Comparison of ENCODE assay signal across 8 cellular contexts in the genomic region with DNA sequence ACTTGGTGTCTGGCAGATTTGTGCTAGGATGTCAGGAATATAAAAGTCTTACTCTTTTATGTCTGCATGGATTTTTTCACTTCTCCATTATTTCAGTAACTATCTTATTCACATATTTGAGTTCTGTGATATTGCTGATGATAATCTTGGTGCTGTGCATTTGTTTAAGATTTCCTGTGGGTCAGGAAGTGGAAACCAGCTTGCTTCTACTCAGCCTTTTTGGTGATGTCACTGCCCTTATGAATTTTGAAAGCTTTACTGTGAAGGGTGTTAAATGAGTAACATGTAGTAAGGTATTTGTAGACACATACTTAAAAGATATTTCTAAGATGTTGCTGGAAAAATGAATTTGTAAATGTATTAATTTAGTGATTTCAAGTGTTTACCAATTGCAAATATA.
DNase-seq lines count a peak whose midpoint lies in the region; ATAC-seq, FAIRE-seq and TF ChIP-seq lines count a peak whose summit lies in the region.

No MANE protein-coding gene starts in this region.

- H4K91ac ChIP-seq in mesenchymal stem cell (ENCODE audit: low read length) = no peak overlapping the region

- no peak overlapping the region for H2BK15ac ChIP-seq in mesenchymal stem cell (ENCODE audit: low read depth, poor library complexity, severe bottlenecking)

- DNase-seq in GM18507 (ENCODE audit: extremely low spot score, insufficient read length, low read depth) (no peak), endothelial cell of umbilical vein (ENCODE audit: low read depth, low spot score) (peak; percentile 25), NCI-H2029 treated with DMSO at 0.1 percent for 48 hours (lab: John Stamatoyannopoulos, UW) (no peak), mesenchymal stem cell (no peak), urothelium cell line (ENCODE audit: low spot score) (no peak)
- DNase-seq in activated CD4-positive, alpha-beta T cell treated with anti-CD3 and anti-CD28 coated beads for 4 hours = no peak

- H3K9ac ChIP-seq in endothelial cell of umbilical vein (replicated peaks; ENCODE audit: extremely low read depth, insufficient read depth, low read length) (no peak overlapping the region), mesenchymal stem cell (ENCODE audit: low read length) (no peak overlapping the region)

- TF ChIP-seq POLR2A in endothelial cell of umbilical vein (IDR thresholded peaks at IDR 0.05; ENCODE audit: low read depth, low read length) = no peak

- H4K8ac ChIP-seq in mesenchymal stem cell (ENCODE audit: low read length) = no peak overlapping the region

- H3K79me2 ChIP-seq in endothelial cell of umbilical vein (ENCODE audit: control insufficient read depth, insufficient read depth, low read length) = no peaks in the 10 kb centered on the region

- H3K36me3 ChIP-seq in endothelial cell of umbilical vein (ENCODE audit: control insufficient read depth in 2 of 2, extremely low read depth in 1 of 2, insufficient read depth in 2 of 2, low read length in 2 of 2) = no peaks in the 10 kb centered on the region
- H3K36me3 ChIP-seq in mesenchymal stem cell (ENCODE audit: control insufficient read depth in 1 of 2, insufficient read depth in 2 of 2, low read depth in 1 of 2, low read length in 2 of 2) = no peaks in the 10 kb centered on the region

- POLR2A ChIA-PET in endothelial cell of umbilical vein (lab: Charles Lee) = no interaction called here

- no peaks in the 10 kb centered on the region for H4K20me1 ChIP-seq in endothelial cell of umbilical vein (replicated peaks; ENCODE audit: control insufficient read depth, extremely low read depth, insufficient read depth, low read length)

- no peak for TF ChIP-seq CTCF in endothelial cell of umbilical vein (IDR thresholded peaks at IDR 0.05; ENCODE audit: extremely low read depth in 1 of 2, insufficient read depth in 1 of 2, low read depth in 1 of 2, low read length in 2 of 2)

- no peak overlapping the region for H2BK5ac ChIP-seq in mesenchymal stem cell (ENCODE audit: low read depth, low read length, poor library complexity, severe bottlenecking)

- CTCF ChIA-PET in endothelial cell of umbilical vein (lab: Charles Lee) = interaction anchor here (0.6 to 5.2 kb wide), 21 partner anchors 9 to 465 kb away, joined by 3 to 52 read pairs (median 4); a partner anchor contains a TSS

- H3K14ac ChIP-seq in mesenchymal stem cell (ENCODE audit: low read length in 2 of 2) = no peak overlapping the region

- H3K9me3 ChIP-seq in endothelial cell of umbilical vein (replicated peaks; ENCODE audit: control insufficient read depth, insufficient read depth, low read length) (no peaks in the 10 kb centered on the region), mesenchymal stem cell (ENCODE audit: control insufficient read depth, low read length) (no peaks in the 10 kb centered on the region)

- no peak overlapping the region for H3K4me3 ChIP-seq in endothelial cell of umbilical vein (replicated peaks in 1 of 3; ENCODE audit: insufficient read depth in 1 of 3, low read depth in 1 of 3, low read length in 3 of 3)
- H3K4me3 ChIP-seq in mesenchymal stem cell (ENCODE audit: insufficient read depth in 1 of 2, low read depth in 1 of 2, low read length in 2 of 2) = no peak overlapping the region

- no peak overlapping the region for H3K18ac ChIP-seq in mesenchymal stem cell (ENCODE audit: low read depth in 1 of 2, low read length in 2 of 2)

- peak; percentile 90 for ATAC-seq in GM21423 (IDR thresholded peaks at IDR 0.05; ENCODE audit: unreplicated experiment)
- ATAC-seq in HG03439 (IDR thresholded peaks at IDR 0.05; ENCODE audit: unreplicated experiment) = peak; percentile 51

- H3K27me3 ChIP-seq in endothelial cell of umbilical vein (ENCODE audit: control insufficient read depth in 2 of 2, insufficient read depth in 2 of 2, low read length in 2 of 2) (peaks cover 0 to 3% of the 10 kb centered on the region in 2 experiments), mesenchymal stem cell (ENCODE audit: control insufficient read depth in 1 of 2, insufficient read depth in 1 of 2, low read length in 2 of 2) (peaks cover 0 to 18% of the 10 kb centered on the region in 2 experiments)

- no peak overlapping the region for H3K4ac ChIP-seq in mesenchymal stem cell (ENCODE audit: low read depth in 1 of 2, low read length in 2 of 2)

- no peak overlapping the region for H2BK12ac ChIP-seq in mesenchymal stem cell (ENCODE audit: low read length in 2 of 2)

- H2BK120ac ChIP-seq in mesenchymal stem cell (ENCODE audit: low read depth, low read length) = no peak overlapping the region

- H2AFZ ChIP-seq in endothelial cell of umbilical vein (ENCODE audit: low read depth, low read length) (no peak overlapping the region), mesenchymal stem cell (ENCODE audit: low read depth, low read length) (no peak overlapping the region)

- H3K9me1 ChIP-seq in endothelial cell of umbilical vein (replicated peaks; ENCODE audit: control insufficient read depth, extremely low read depth, insufficient read depth, low read length) = no peaks in the 10 kb centered on the region

- no peak overlapping the region for H2AK5ac ChIP-seq in mesenchymal stem cell (ENCODE audit: low read length, severe bottlenecking)

- peak; percentile 75 for FAIRE-seq in GM18507 (lab: Jason Lieb, UNC)
- no peak for FAIRE-seq in endothelial cell of umbilical vein (lab: Jason Lieb, UNC)
- no peak for FAIRE-seq in urothelium cell line (lab: Jason Lieb, UNC)

- dilution Hi-C loops in endothelial cell of umbilical vein (cut with MboI; ENCODE audit: extremely low pct_ligation_motif_present, low sequenced_read_pairs) = no loop called here

- BruUV-seq in endothelial cell of umbilical vein (replicated peaks; lab: Mats Ljungman, UMichigan) = no TSS peak

- H3K4me1 ChIP-seq in endothelial cell of umbilical vein (ENCODE audit: control insufficient read depth, extremely low read depth, insufficient read depth, low read length) (peaks cover 6% of the 10 kb centered on the region), mesenchymal stem cell (ENCODE audit: control insufficient read depth, insufficient read depth, low read depth, low read length) (no peaks in the 10 kb centered on the region)

- H3K4me2 ChIP-seq in endothelial cell of umbilical vein (ENCODE audit: insufficient read depth, low read length) = peak overlapping the region; percentile 25
- no peak overlapping the region for H3K4me2 ChIP-seq in mesenchymal stem cell (ENCODE audit: low read length, poor library complexity, severe bottlenecking)

- no peak overlapping the region for H3K27ac ChIP-seq in endothelial cell of umbilical vein (ENCODE audit: insufficient read depth, low read depth, low read length)
- H3K27ac ChIP-seq in mesenchymal stem cell (ENCODE audit: low read length, poor library complexity, severe bottlenecking) = no peak overlapping the region

- H3K23ac ChIP-seq in mesenchymal stem cell (ENCODE audit: low read length in 2 of 2) = no peak overlapping the region

- no peaks in the 10 kb centered on the region for H3K79me1 ChIP-seq in mesenchymal stem cell (replicated peaks; ENCODE audit: low read length, poor library complexity, severe bottlenecking)

- intact Hi-C loops in endothelial cell of umbilical vein (cut with micrococcal nuclease) = loop anchor here (1.0 kb wide), 2 partner anchors 322 to 432 kb away; a partner anchor contains a TSS

TF ChIP-seq in endothelial cell of umbilical vein, 7 proteins besides CTCF, POLR2A, EP300 and RAD21:
- TF ChIP-seq POLR2AphosphoS5 (IDR thresholded peaks at IDR 0.05; ENCODE audit: insufficient read depth, low read depth, low read length) (no peak), FOS (IDR thresholded peaks at IDR 0.05; ENCODE audit: borderline replicate concordance, insufficient read depth, low read length) (peak; percentile 13), GATA2 (IDR thresholded peaks at IDR 0.05; ENCODE audit: insufficient read depth, insufficient read length, low read depth, low read length) (no peak)
